ENCODE assay signal across 15 cellular contexts in the genomic region with DNA sequence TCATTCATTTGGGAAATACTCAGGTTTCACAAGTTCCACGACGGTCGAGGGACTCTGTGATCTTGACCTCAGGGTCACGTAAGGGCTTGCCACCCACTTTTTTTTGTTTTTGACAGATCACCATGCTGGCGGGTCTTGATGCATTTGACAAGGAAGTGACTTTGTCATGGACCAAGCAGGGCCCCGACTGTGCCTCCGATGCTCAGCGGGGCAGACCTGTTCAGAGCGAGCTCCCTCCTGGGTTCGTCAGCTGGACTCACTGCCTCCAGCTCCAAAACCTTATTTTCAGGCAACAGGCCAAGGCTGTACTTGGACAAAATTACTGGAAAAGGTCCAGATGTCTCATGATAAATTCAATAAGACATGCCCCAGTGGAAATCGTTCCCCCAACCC.
"Had no signal": no experiment of that assay in that cellular context is flagged by ENCODE, and none has a peak within 500 bp of the region (broad histone marks: within the 10 kb centered on the region; RNA-seq: fewer than 3 reads in every experiment).

No MANE protein-coding gene starts in this region.

- H3K9me3 Mint-ChIP-seq: activated T-helper 17 cell treated with anti-CD3 and anti-CD28 coated beads, Interleukin-2, amount 50 U/mL, for 72 hours; memory B cell; nephron; T-cell had no signal

- H3K27me3 ChIP-seq: brain microvascular endothelial cell, transverse colon had no signal

- H3K4me1 ChIP-seq: transverse colon had no signal

- DNase-seq: activated CD4-positive, alpha-beta T cell treated with anti-CD3 and anti-CD28 coated beads for 36 hours; activated CD8-positive, alpha-beta T cell treated with anti-CD3 and anti-CD28 coated beads, Interleukin-2, amount 10 ng/mL, durations not matched to agents 7 days and 5 days; activated naive CD4-positive, alpha-beta T cell treated with anti-CD3 and anti-CD28 coated beads, Interleukin-2, amount 50 U/mL, for 16 hours; amniotic stem cell; brain microvascular endothelial cell; cerebellar nuclear complex; left cardiac atrium; stimulated activated CD4-positive, alpha-beta T cell treated with anti-CD3 and anti-CD28 coated beads, Interleukin-4, amount 100 ng/mL, for 4 hours; T-cell; transverse colon; WERI-Rb-1 had no signal

- H3K4me3 Mint-ChIP-seq: activated CD4-positive, alpha-beta T cell treated with anti-CD3 and anti-CD28 coated beads for 36 hours; activated CD8-positive, alpha-beta T cell treated with anti-CD3 and anti-CD28 coated beads, Interleukin-2, amount 10 ng/mL, durations not matched to agents 7 days and 5 days; activated T-helper 17 cell treated with anti-CD3 and anti-CD28 coated beads, Interleukin-2, amount 50 U/mL, for 72 hours; memory B cell; nephron; T-cell had no signal

- H3K27me3 Mint-ChIP-seq: activated CD4-positive, alpha-beta T cell treated with anti-CD3 and anti-CD28 coated beads for 36 hours; activated T-helper 17 cell treated with anti-CD3 and anti-CD28 coated beads, Interleukin-2, amount 50 U/mL, for 72 hours; memory B cell; T-cell had no signal

- H3K9me3 ChIP-seq: transverse colon had no signal

- H3K27ac Mint-ChIP-seq: activated CD4-positive, alpha-beta T cell treated with anti-CD3 and anti-CD28 coated beads for 36 hours; activated CD8-positive, alpha-beta T cell treated with anti-CD3 and anti-CD28 coated beads, Interleukin-2, amount 10 ng/mL, durations not matched to agents 7 days and 5 days; activated T-helper 17 cell treated with anti-CD3 and anti-CD28 coated beads, Interleukin-2, amount 50 U/mL, for 72 hours; memory B cell; nephron; T-cell had no signal

- H3K27ac ChIP-seq: brain microvascular endothelial cell, SK-N-MC, WERI-Rb-1 had no signal

- H3K4me1 Mint-ChIP-seq: activated CD4-positive, alpha-beta T cell treated with anti-CD3 and anti-CD28 coated beads for 36 hours; activated T-helper 17 cell treated with anti-CD3 and anti-CD28 coated beads, Interleukin-2, amount 50 U/mL, for 72 hours; memory B cell; T-cell had no signal

- ATAC-seq: activated CD4-positive, alpha-beta T cell treated with anti-CD3 and anti-CD28 coated beads for 36 hours; activated CD8-positive, alpha-beta T cell treated with anti-CD3 and anti-CD28 coated beads, Interleukin-2, amount 10 ng/mL, durations not matched to agents 7 days and 5 days; activated T-helper 17 cell treated with anti-CD3 and anti-CD28 coated beads, Interleukin-2, amount 50 U/mL, for 72 hours; T-cell had no signal

- H3K36me3 ChIP-seq: WERI-Rb-1 had no signal

- H3K4me3 ChIP-seq: SK-N-MC, transverse colon had no signal
